Comparison of ENCODE assay signal across 13 cellular contexts in the genomic region with DNA sequence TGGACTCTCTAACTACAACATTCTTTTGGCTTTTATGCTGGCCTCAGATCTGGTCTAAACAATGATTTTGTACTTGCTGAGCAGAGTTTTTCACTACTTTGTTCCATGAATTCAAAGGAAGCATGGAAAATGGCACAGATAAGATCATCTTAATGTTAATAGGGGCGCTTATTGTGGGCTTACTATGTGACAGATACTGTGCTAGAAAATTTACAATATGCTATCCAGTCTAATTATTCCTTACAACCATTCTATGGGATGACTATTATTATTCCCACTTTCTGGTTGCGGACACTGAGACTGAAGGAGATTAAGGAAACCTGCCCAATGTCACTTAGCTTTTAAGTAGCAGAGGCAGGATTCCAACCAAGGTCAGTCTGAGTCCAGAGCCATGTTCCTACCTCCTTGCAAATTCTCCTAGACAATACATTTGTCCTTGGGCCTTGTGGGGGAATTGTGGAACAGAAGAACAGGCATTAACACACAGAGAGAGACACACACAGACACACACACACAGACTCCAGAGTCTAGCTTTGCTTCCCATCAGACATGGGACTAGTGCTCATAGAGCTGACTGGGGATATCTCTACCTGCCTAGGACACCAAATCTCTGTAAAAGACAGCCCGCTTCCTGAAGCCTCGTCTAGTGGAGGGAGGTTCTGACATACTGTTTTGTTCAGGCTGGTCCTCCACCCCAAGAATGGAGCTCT.
DNase-seq lines count a peak whose midpoint lies in the region; ATAC-seq and TF ChIP-seq lines count a peak whose summit lies in the region.
"Had no signal": no experiment of that assay in that cellular context is flagged by ENCODE, and none has a peak within 500 bp of the region (broad histone marks: within the 10 kb centered on the region; RNA-seq: fewer than 3 reads in every experiment).

No MANE protein-coding gene starts in this region.

- TF ChIP-seq CTCF in HEK293 (tag by site-specific recombination; IDR thresholded peaks at IDR 0.05) (no peak), gastroesophageal sphincter (IDR thresholded peaks at IDR 0.05) (no peak), smooth muscle cell (IDR thresholded peaks at IDR 0.05; ENCODE audit: borderline replicate concordance, insufficient read depth, poor library complexity, severe bottlenecking) (no peak), osteoblast (IDR thresholded peaks at IDR 0.05; ENCODE audit: extremely low read depth, low read depth, low read length) (no peak)

- peak overlapping the region; percentile 72 for H3K27ac ChIP-seq in HEK293 (ENCODE audit: extremely low read depth, low read depth, low read length)
- H3K27ac ChIP-seq in SK-N-MC, result peak overlapping the region; percentile 94
- H3K27ac ChIP-seq in gastroesophageal sphincter, result peak overlapping the region; percentile 72 to 92 (median 75)
- H3K27ac ChIP-seq in smooth muscle cell (ENCODE audit: low read depth), result peak overlapping the region; percentile 84
- H3K27ac ChIP-seq in osteoblast (ENCODE audit: low read depth, low read length), result no peak overlapping the region

- peaks cover 27% of the 10 kb centered on the region for H3F3A ChIP-seq in smooth muscle cell (ENCODE audit: low read depth)

- no peak for ATAC-seq in gastroesophageal sphincter
- ATAC-seq: K562 had no signal

- DNase-seq in SK-N-MC (ENCODE audit: low read depth, low spot score) (no peak), smooth muscle cell (lab: John Stamatoyannopoulos, UW; ENCODE audit: unreplicated experiment) (no peak), NOMO-1 treated with DMSO at 0.1 percent for 48 hours (lab: John Stamatoyannopoulos, UW; ENCODE audit: unreplicated experiment) (no peak), NCI-H446 (lab: John Stamatoyannopoulos, UW) (no peak), osteoblast (ENCODE audit: insufficient read length, low spot score, missing footprints) (no peak)
- no peak for DNase-seq in stimulated activated CD4-positive, alpha-beta T cell treated with anti-CD3 and anti-CD28 coated beads, Interleukin-4, amount 100 ng/mL, for 1 hour
- DNase-seq: Caco-2, hypothalamus, MV-4-11, NCI-H526 treated with DMSO at 0.1 percent for 48 hours had no signal

- H3K4me3 ChIP-seq in HEK293 (ENCODE audit: low read depth, low read length), result no peak overlapping the region
- H3K4me3 ChIP-seq in SK-N-MC, result peak overlapping the region; percentile 70
- no peak overlapping the region for H3K4me3 ChIP-seq in gastroesophageal sphincter
- no peak overlapping the region for H3K4me3 ChIP-seq in smooth muscle cell
- H3K4me3 ChIP-seq in osteoblast (ENCODE audit: insufficient read depth, low read length), result no peak overlapping the region
- H3K4me3 ChIP-seq: K562 had no signal

- H3K27me3 ChIP-seq in gastroesophageal sphincter (no peaks in the 10 kb centered on the region), smooth muscle cell (ENCODE audit: low read depth) (no peaks in the 10 kb centered on the region), osteoblast (ENCODE audit: insufficient read depth, low read length) (peaks cover 2% of the 10 kb centered on the region)

- H3K4me1 ChIP-seq in HEK293 (ENCODE audit: control insufficient read depth, insufficient read depth, low read length) (peaks cover 12% of the 10 kb centered on the region), gastroesophageal sphincter (peaks cover 3 to 49% (median 27%) of the 10 kb centered on the region in 3 donors), smooth muscle cell (ENCODE audit: low read depth) (peaks cover 14% of the 10 kb centered on the region), osteoblast (ENCODE audit: insufficient read depth, low read length) (peaks cover 3% of the 10 kb centered on the region)
- H3K4me1 ChIP-seq: Caco-2 had no signal

- 72 to 81% methylated on average over 2 to 3 of the region's 4 CpGs for WGBS in gastroesophageal sphincter (ENCODE audit: low coverage in 1 of 2), 2 donors
- WGBS in smooth muscle cell (ENCODE audit: low lambda C conversion rate), result 60% methylated on average over 4 of the region's 4 CpGs

- H3K4me2 ChIP-seq in smooth muscle cell (peak overlapping the region; percentile 65), osteoblast (ENCODE audit: insufficient read depth, low read length) (no peak overlapping the region)

- H2AFZ ChIP-seq in smooth muscle cell (ENCODE audit: low read depth) (peak overlapping the region; percentile 60), osteoblast (ENCODE audit: low read length) (no peak overlapping the region)

- H3K9ac ChIP-seq in SK-N-MC (ENCODE audit: insufficient read length), result no peak overlapping the region
- no peak overlapping the region for H3K9ac ChIP-seq in smooth muscle cell (ENCODE audit: low read depth)

- no peaks in the 10 kb centered on the region; the same call in 1 of the 2 replicates for H3K9me3 ChIP-seq in HEK293 (ENCODE audit: control insufficient read depth, insufficient read depth, low read depth, low read length)
- no peaks in the 10 kb centered on the region for H3K9me3 ChIP-seq in SK-N-MC (ENCODE audit: low read depth, low read length)
- H3K9me3 ChIP-seq in gastroesophageal sphincter, result no peaks in the 10 kb centered on the region
- no peaks in the 10 kb centered on the region for H3K9me3 ChIP-seq in smooth muscle cell (replicated peaks; ENCODE audit: low read depth)
- no peaks in the 10 kb centered on the region for H3K9me3 ChIP-seq in osteoblast (ENCODE audit: low read depth, low read length)

- no peak for TF ChIP-seq EP300 in gastroesophageal sphincter (IDR thresholded peaks at IDR 0.05)

- H4K20me1 ChIP-seq in smooth muscle cell (ENCODE audit: low read depth), result no peaks in the 10 kb centered on the region
- no peaks in the 10 kb centered on the region for H4K20me1 ChIP-seq in osteoblast (ENCODE audit: insufficient read depth, low read length)

- POLR2A ChIA-PET in HEK293 (lab: Yijun Ruan, JAX), result interaction anchor here (0.7 to 1.1 kb wide), 3 partner anchors 36 to 196 kb away, joined by 3 read pairs; partner anchors contain the start of gene SLC38A1

- TF ChIP-seq POLR2A in gastroesophageal sphincter (IDR thresholded peaks at IDR 0.05), result no peak

- CTCF ChIA-PET in HEK293 (lab: Yijun Ruan, JAX), result interaction anchor here (0.9 to 5.3 kb wide), 2 partner anchors 36 to 860 kb away, joined by 4 to 19 read pairs; no protein-coding TSS in a partner anchor

- H3K36me3 ChIP-seq in HEK293 (ENCODE audit: control insufficient read depth in 2 of 2, insufficient read depth in 1 of 2, low read length in 2 of 2) (no peaks in the 10 kb centered on the region), SK-N-MC (ENCODE audit: insufficient read depth, low read length) (peaks cover 1% of the 10 kb centered on the region; the same call in 1 of the 2 replicates), gastroesophageal sphincter (no peaks in the 10 kb centered on the region), smooth muscle cell (ENCODE audit: low read depth) (peaks cover 2% of the 10 kb centered on the region), osteoblast (ENCODE audit: insufficient read depth, low read length) (no peaks in the 10 kb centered on the region)

- H3K79me2 ChIP-seq in smooth muscle cell (ENCODE audit: low read depth) (no peaks in the 10 kb centered on the region), osteoblast (ENCODE audit: insufficient read depth, low read length) (no peaks in the 10 kb centered on the region)

TF ChIP-seq in HEK293, 187 proteins besides CTCF, POLR2A, EP300 and RAD21:
- TF ChIP-seq YY1 (tag by site-specific recombination; IDR thresholded peaks at IDR 0.05), result no peak
- TF ChIP-seq HOXD13 (CRISPR knock-in tag; IDR thresholded peaks at IDR 0.05; ENCODE audit: borderline replicate concordance), result 0 out of 2 replicates have a peak, but pooled peaks have one; percentile 16
- TF ChIP-seq TRIM28 (IDR thresholded peaks at IDR 0.05; ENCODE audit: borderline replicate concordance, low read length), result peak; percentile 7; the same call in 1 of the 2 replicates
- peak; percentile 20; the same call in 1 of the 2 replicates for TF ChIP-seq ZNF391 (tag by site-specific recombination; IDR thresholded peaks at IDR 0.05; ENCODE audit: borderline replicate concordance, low read depth)
